ENCODE assay signal across 8 cellular contexts in the genomic region with DNA sequence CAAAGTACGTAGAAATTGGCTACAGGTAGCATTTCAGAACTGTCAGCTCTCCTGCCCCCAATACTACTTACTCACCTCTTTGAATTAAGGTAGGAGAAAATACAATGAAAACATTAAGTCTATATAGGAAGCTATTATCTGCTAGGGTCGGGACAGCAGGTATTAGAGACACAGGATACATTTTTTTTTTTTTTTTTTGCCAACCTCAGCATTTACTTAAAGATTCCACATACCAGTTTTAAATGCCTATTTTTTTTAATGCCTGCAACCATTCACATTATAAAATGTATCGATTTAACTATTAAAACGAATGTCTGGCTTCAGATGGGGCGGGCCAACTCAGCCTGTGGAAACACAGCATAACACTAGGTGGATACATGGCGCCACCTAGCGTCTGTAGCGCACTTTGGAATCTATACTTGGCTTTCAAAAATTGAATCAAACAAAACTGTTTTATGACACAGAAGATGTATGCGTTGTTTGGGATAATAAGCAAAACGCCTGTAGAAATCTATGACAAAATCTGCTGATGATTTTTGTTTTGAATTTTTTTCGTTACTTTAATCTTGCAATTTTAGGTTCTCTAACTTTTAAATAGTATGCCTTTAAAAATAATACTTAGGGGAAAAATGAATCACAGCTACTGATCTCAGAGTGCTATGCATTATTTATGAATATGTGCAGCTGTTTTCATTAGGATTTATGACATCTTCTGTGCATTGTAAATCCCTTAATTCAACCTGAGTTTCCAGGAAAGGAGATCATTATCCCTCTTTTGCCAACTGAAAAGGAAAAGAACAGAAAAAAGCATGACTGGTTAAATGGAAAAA.
DNase-seq lines count a peak whose midpoint lies in the region; ATAC-seq and TF ChIP-seq lines count a peak whose summit lies in the region.

No MANE protein-coding gene starts in this region.

- H3K4me3 Mint-ChIP-seq in HFFc6: no peak overlapping the region

- no peaks in the 10 kb centered on the region for H3K9me3 Mint-ChIP-seq in HFFc6

- ATAC-seq in left cardiac atrium (peak; percentile 50 to 60), sciatic nerve (peak; percentile 60)

- H3K9ac ChIP-seq in SU-DHL-6 (ENCODE audit: low read length): no peak overlapping the region

- H3K79me2 ChIP-seq in SU-DHL-6 (ENCODE audit: insufficient read depth, low read length): no peaks in the 10 kb centered on the region

- H3K27me3 ChIP-seq in SU-DHL-6 (ENCODE audit: low read length): no peaks in the 10 kb centered on the region

- TF ChIP-seq CTCF in GM12875 (IDR thresholded peaks at IDR 0.05; ENCODE audit: borderline replicate concordance, insufficient read depth, low read depth, low read length) (peak; percentile 80), HFFc6 (IDR thresholded peaks at IDR 0.05) (peak; percentile 97), SU-DHL-6 (IDR thresholded peaks at IDR 0.05; ENCODE audit: insufficient read depth, low read length, poor library complexity, severe bottlenecking) (peak; percentile 84)

- H4K20me1 ChIP-seq in SU-DHL-6 (ENCODE audit: low read depth, low read length): 0 out of 2 replicates have a peak, but pooled peaks cover 5% of the 10 kb centered on the region

- H3K9me2 ChIP-seq in SU-DHL-6 (replicated peaks; ENCODE audit: insufficient read depth, low read length): no peaks in the 10 kb centered on the region

- H3K27ac ChIP-seq in SU-DHL-6 (ENCODE audit: low read depth, low read length): no peak overlapping the region

- H2AFZ ChIP-seq in SU-DHL-6 (ENCODE audit: low read depth, low read length, severe bottlenecking): no peak overlapping the region

- DNase-seq in HFFc6 (peak; percentile 50), MV-4-11 (lab: John Stamatoyannopoulos, UW) (peak; percentile 48), left cardiac atrium (peak; percentile 78), sciatic nerve (ENCODE audit: low spot score) (peak; percentile 87), mesenteric fat pad (ENCODE audit: low spot score) (no peak)
- DNase-seq in activated naive CD8-positive, alpha-beta T cell treated with anti-CD3 and anti-CD28 coated beads, Interleukin-2, amount 50 U/mL, for 16 hours (ENCODE audit: low read depth, low spot score): peak; percentile 50

- no peak overlapping the region for H3K4me2 ChIP-seq in SU-DHL-6 (ENCODE audit: low read depth, low read length, poor library complexity, severe bottlenecking)

- H3K36me3 ChIP-seq in SU-DHL-6 (ENCODE audit: low read length): no peaks in the 10 kb centered on the region

- no peaks in the 10 kb centered on the region for H3K4me1 Mint-ChIP-seq in HFFc6 (ENCODE audit: low read depth)

- H3K4me3 ChIP-seq in GM12875 (ENCODE audit: low read depth, low read length): no peak overlapping the region
- no peak overlapping the region for H3K4me3 ChIP-seq in SU-DHL-6 (ENCODE audit: insufficient read depth, low read length, poor library complexity, severe bottlenecking)

- H3K36me3 Mint-ChIP-seq in HFFc6 (ENCODE audit: low read depth): no peaks in the 10 kb centered on the region

- no peaks in the 10 kb centered on the region for H3F3A ChIP-seq in SU-DHL-6 (ENCODE audit: insufficient read depth)

- intact Hi-C loops in left cardiac atrium (cut with DNase I) (loop anchor here in 1 of 2 donors (10.0 kb wide), 1 partner anchor 1306 kb away; no protein-coding TSS in a partner anchor), sciatic nerve (cut with DNase I) (loop anchor here (10.0 kb wide), 1 partner anchor 1334 kb away; no protein-coding TSS in a partner anchor)

- H3K27me3 Mint-ChIP-seq in HFFc6 (ENCODE audit: insufficient read depth): peaks cover 14% of the 10 kb centered on the region

- H3K27ac Mint-ChIP-seq in HFFc6: no peak overlapping the region

- H3K9me3 ChIP-seq in SU-DHL-6 (ENCODE audit: insufficient read depth, low read length): no peaks in the 10 kb centered on the region
